ENCODE assay signal across 8 cellular contexts in the genomic region with DNA sequence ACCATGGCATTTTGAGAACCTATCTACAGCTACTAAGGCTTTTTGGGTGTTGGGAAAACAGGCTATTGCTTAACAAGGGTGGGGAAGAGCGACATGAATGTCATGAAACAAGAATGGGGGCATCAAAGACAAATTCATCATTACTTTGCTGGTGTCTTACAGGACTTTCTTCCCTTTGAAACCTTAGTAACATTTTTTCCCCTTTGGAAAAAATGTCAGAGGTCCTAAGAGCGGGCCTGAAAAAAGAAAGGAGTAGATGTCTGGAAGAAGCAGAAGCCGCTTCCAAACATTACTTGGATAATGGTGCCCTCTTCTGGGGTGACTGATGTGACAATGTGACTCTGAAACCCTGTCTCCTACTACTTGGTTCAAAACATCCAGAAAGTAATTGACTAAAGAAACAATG. TPM values are rescaled to one million over a fixed set of nuclear protein-coding genes. Genes with fewer than 3 reads are reported as not detected.
DNase-seq lines count a peak whose midpoint lies in the region; ATAC-seq and TF ChIP-seq lines count a peak whose summit lies in the region.

No MANE protein-coding gene starts in this region.

- no peak overlapping the region for H4K12ac ChIP-seq in trophoblast cell (ENCODE audit: low read depth, low read length)

- H3K4me1 ChIP-seq in fibroblast of lung (ENCODE audit: control insufficient read depth, extremely low read depth, insufficient read depth, low read length) (no peaks in the 10 kb centered on the region), trophoblast cell (ENCODE audit: control insufficient read depth in 1 of 2, insufficient read depth in 2 of 2, low read length in 2 of 2) (peaks cover 0 to 2% of the 10 kb centered on the region in 2 experiments)

- TF ChIP-seq CTCF in GM13977 (IDR thresholded peaks at IDR 0.05; ENCODE audit: extremely low read depth, insufficient read depth, missing control alignments), result peak; percentile 57
- peak; percentile 16 to 59 for TF ChIP-seq CTCF in fibroblast of lung (conservative IDR thresholded peaks at IDR 0.05 in 1 of 2, IDR thresholded peaks at IDR 0.05 in 1 of 2; ENCODE audit: low read depth in 1 of 2, low read length in 2 of 2)

- H2BK120ac ChIP-seq in trophoblast cell (ENCODE audit: insufficient read depth, low read length, poor library complexity), result no peak overlapping the region

- H2BK5ac ChIP-seq in trophoblast cell (ENCODE audit: low read depth, low read length, poor library complexity), result no peak overlapping the region

- H3K4ac ChIP-seq in trophoblast cell (ENCODE audit: low read depth, low read length), result no peak overlapping the region

- H3K4me3 ChIP-seq in fibroblast of lung (replicated peaks in 1 of 4; ENCODE audit: control extremely low read depth in 1 of 4, insufficient read depth in 1 of 4, low read depth in 3 of 4, low read length in 4 of 4) (no peak overlapping the region), trophoblast cell (ENCODE audit: low read depth, low read length) (no peak overlapping the region)

- whole genome bisulfite sequencing in trophoblast cell (ENCODE audit: extremely low coverage, insufficient coverage, insufficient read length), result no CpG with 5 or more reads among the region's 3 CpGs

- no peak overlapping the region for H3K23ac ChIP-seq in trophoblast cell (ENCODE audit: low read length)

- ATAC-seq in HG03135 (IDR thresholded peaks at IDR 0.05; ENCODE audit: unreplicated experiment), result no peak

- H3K9me3 ChIP-seq in fibroblast of lung (ENCODE audit: control insufficient read depth, insufficient read depth, low read depth, low read length), result no peaks in the 10 kb centered on the region
- no peaks in the 10 kb centered on the region for H3K9me3 ChIP-seq in trophoblast cell (ENCODE audit: insufficient read depth, low read depth, low read length)

- H2BK12ac ChIP-seq in trophoblast cell (ENCODE audit: low read length), result no peak overlapping the region

- H3K27me3 ChIP-seq in fibroblast of lung (ENCODE audit: control insufficient read depth, insufficient read depth, low read length), result no peaks in the 10 kb centered on the region
- H3K27me3 ChIP-seq in trophoblast cell (ENCODE audit: insufficient read depth, low read length), result no peaks in the 10 kb centered on the region

- peak overlapping the region; percentile 57 for H2AFZ ChIP-seq in fibroblast of lung (ENCODE audit: low read length)
- no peak overlapping the region for H2AFZ ChIP-seq in trophoblast cell (ENCODE audit: insufficient read depth, low read length, poor library complexity)

- H3K36me3 ChIP-seq in fibroblast of lung (ENCODE audit: control insufficient read depth, insufficient read depth, low read length), result no peaks in the 10 kb centered on the region
- H3K36me3 ChIP-seq in trophoblast cell (ENCODE audit: control insufficient read depth in 1 of 2, insufficient read depth in 2 of 2, low read length in 2 of 2), result no peaks in the 10 kb centered on the region

- H3K9ac ChIP-seq in fibroblast of lung (ENCODE audit: insufficient read depth, low read length) (no peak overlapping the region), trophoblast cell (ENCODE audit: low read length) (no peak overlapping the region)

- no peak overlapping the region for H2AK5ac ChIP-seq in trophoblast cell (ENCODE audit: low read length)

- DNase-seq in AG20443 (ENCODE audit: low spot score), result peak; percentile 71
- peak; percentile 43 for DNase-seq in GM13977 (ENCODE audit: low spot score)
- peak; percentile 30 for DNase-seq in NCI-H2196 treated with DMSO at 0.1 percent for 48 hours (lab: John Stamatoyannopoulos, UW; ENCODE audit: unreplicated experiment)
- peak; percentile 44 for DNase-seq in activated CD4-positive, alpha-beta T cell treated with anti-CD3 and anti-CD28 coated beads for 48 hours
- peak; percentile 66 to 87 for DNase-seq in fibroblast of lung (ENCODE audit: low read depth in 2 of 2)
- DNase-seq in trophoblast cell, result peak; percentile 54 to 76
- no peak for DNase-seq in activated effector memory CD4-positive, alpha-beta T cell treated with Interleukin-2 at 50 U/mL for 16 hours

- no peak overlapping the region for H4K8ac ChIP-seq in trophoblast cell (ENCODE audit: low read depth, low read length)

- H3K18ac ChIP-seq in trophoblast cell (ENCODE audit: low read length), result no peak overlapping the region

- H4K20me1 ChIP-seq in fibroblast of lung (ENCODE audit: control insufficient read depth, extremely low read depth, insufficient read depth, low read length), result no peaks in the 10 kb centered on the region

- no peak overlapping the region for H4K91ac ChIP-seq in trophoblast cell (ENCODE audit: low read depth, low read length)

- peak overlapping the region; percentile 8 for H3K4me2 ChIP-seq in fibroblast of lung (ENCODE audit: extremely low read depth, insufficient read depth, low read length)
- no peak overlapping the region for H3K4me2 ChIP-seq in trophoblast cell (ENCODE audit: low read length)

- no peak overlapping the region for H3K27ac ChIP-seq in fibroblast of lung (ENCODE audit: insufficient read depth, low read length)
- H3K27ac ChIP-seq in trophoblast cell (ENCODE audit: low read depth, low read length), result no peak overlapping the region

- peaks cover 11% of the 10 kb centered on the region for H3K79me1 ChIP-seq in trophoblast cell (ENCODE audit: low read length)

- in situ Hi-C loops in GM13977 (cut with MboI; ENCODE audit: low pct_unique_long_range_greater_than_20kb, low sequenced_read_pairs, unreplicated experiment), result no loop called here

- H3K14ac ChIP-seq in trophoblast cell (ENCODE audit: low read length), result no peak overlapping the region

- peaks cover 11% of the 10 kb centered on the region for H3K79me2 ChIP-seq in fibroblast of lung (ENCODE audit: control insufficient read depth, insufficient read depth, low read length)
- peaks cover 7% of the 10 kb centered on the region for H3K79me2 ChIP-seq in trophoblast cell (ENCODE audit: control insufficient read depth, insufficient read depth, low read length, poor library complexity)

RNA-seq across cellular contexts. Expression of a gene that starts 3.8 kb away (rescaled TPM):
- total RNA-seq in fibroblast of lung, result 65.5 and 69.7 TPM in 2 replicates
- polyA plus RNA-seq in fibroblast of lung, result 47.9 and 48.6 TPM in 2 replicates
- 32.1 and 32.7 TPM in 2 replicates for polyA plus RNA-seq in fibroblast of lung (2012)
- polyA minus RNA-seq in fibroblast of lung (ENCODE audit: low replicate concordance), result 6.6 and 12.6 TPM in 2 replicates
- polyA plus RNA-seq in trophoblast cell (2013), result 31.1 and 31.4 TPM in 2 replicates

RNA-seq across cellular contexts. Expression of a gene that starts 58.6 kb away (rescaled TPM):
- 52.4 and 54.2 TPM in 2 replicates for total RNA-seq in fibroblast of lung
- polyA plus RNA-seq in fibroblast of lung, result 67.9 and 78.2 TPM in 2 replicates
- 49.9 and 52.6 TPM in 2 replicates for polyA plus RNA-seq in fibroblast of lung (2012)
- 5.4 and 7.4 TPM in 2 replicates for polyA minus RNA-seq in fibroblast of lung (ENCODE audit: low replicate concordance)
- polyA plus RNA-seq in trophoblast cell (2013), result 117 and 122 TPM in 2 replicates
